ENCODE assay signal across 1 cellular context in genomic region chr6:52361945-52362442, GRCh38.
A peak's percentile ranks its signal among the peaks of the same experiment; 100 is the strongest.
TF ChIP-seq lines count a peak whose summit lies in the region.

Gene PAQR8 (plus strand): TSS chr6:52362151. CDS start chr6:52403214, 41,063 bp downstream.

TF ChIP-seq in HepG2, 621 proteins besides CTCF, POLR2A, EP300 and RAD21 (continued from another document and continues in another):
- TF ChIP-seq ZBED4 (CRISPR knock-in tag; IDR thresholded peaks at IDR 0.05; ENCODE audit: borderline replicate concordance) (peak; percentile 58), RNF2 (conservative IDR thresholded peaks at IDR 0.05; ENCODE audit: low read depth) (0 out of 2 replicates have a peak, but pooled peaks have one; percentile 50), ZNF709 (CRISPR knock-in tag; IDR thresholded peaks at IDR 0.05) (peak; percentile 80), ZBTB43 (CRISPR knock-in tag; conservative IDR thresholded peaks at IDR 0.05) (peak; percentile 66), NR2F6 (IDR thresholded peaks at IDR 0.05) (no peak), NR2F6 (CRISPR knock-in tag; IDR thresholded peaks at IDR 0.05) (peak; percentile 7; the same call in 1 of the 2 replicates), TCF7L2 (IDR thresholded peaks at IDR 0.05; ENCODE audit: low read depth, low read length) (no peak), KLF12 (CRISPR knock-in tag; IDR thresholded peaks at IDR 0.05; ENCODE audit: borderline replicate concordance) (peak; percentile 74; the same call in 1 of the 2 replicates), ZBTB7A (CRISPR knock-in tag; IDR thresholded peaks at IDR 0.05) (0 out of 2 replicates have a peak, but pooled peaks have one; percentile 22), ZFX (CRISPR knock-in tag; IDR thresholded peaks at IDR 0.05; ENCODE audit: low read depth) (peak; percentile 73), UBTF (CRISPR knock-in tag; IDR thresholded peaks at IDR 0.05) (peak; percentile 64; the same call in 1 of the 2 replicates), ZNF451 (CRISPR knock-in tag; IDR thresholded peaks at IDR 0.05) (peak; percentile 60; the same call in 1 of the 2 replicates), ZNF777 (CRISPR knock-in tag; IDR thresholded peaks at IDR 0.05) (peak; percentile 31; the same call in 1 of the 2 replicates), SP140L (CRISPR knock-in tag; IDR thresholded peaks at IDR 0.05; ENCODE audit: borderline replicate concordance) (no peak), ZNF790 (CRISPR knock-in tag; IDR thresholded peaks at IDR 0.05; ENCODE audit: borderline replicate concordance) (0 out of 2 replicates have a peak, but pooled peaks have one; percentile 20), BCLAF1 (IDR thresholded peaks at IDR 0.05) (no peak), ZNF331 (CRISPR knock-in tag; IDR thresholded peaks at IDR 0.05) (peak; percentile 43; the same call in 1 of the 2 replicates), ELK4 (CRISPR knock-in tag; IDR thresholded peaks at IDR 0.05; ENCODE audit: borderline replicate concordance) (peak; percentile 18; the same call in 1 of the 2 replicates), ZNF574 (CRISPR knock-in tag; IDR thresholded peaks at IDR 0.05) (peak; percentile 55), NFYB (CRISPR knock-in tag; IDR thresholded peaks at IDR 0.05) (peak; percentile 59), GABPB1 (CRISPR knock-in tag; IDR thresholded peaks at IDR 0.05) (peak; percentile 66), ZNF10 (CRISPR knock-in tag; IDR thresholded peaks at IDR 0.05; ENCODE audit: borderline replicate concordance, low read depth) (no peak), ZNF318 (CRISPR knock-in tag; IDR thresholded peaks at IDR 0.05) (peak; percentile 54; the same call in 1 of the 2 replicates), ATF3 (CRISPR knock-in tag; IDR thresholded peaks at IDR 0.05) (0 out of 2 replicates have a peak, but pooled peaks have one; percentile 4), KLF15 (CRISPR knock-in tag; IDR thresholded peaks at IDR 0.05; ENCODE audit: borderline replicate concordance) (no peak), ZNF143 (CRISPR knock-in tag; IDR thresholded peaks at IDR 0.05) (no peak)
